Comparison of ENCODE assay signal across 13 cellular contexts in genomic region chr11:62548545-62549335, GRCh38. TPM values are rescaled to one million over a fixed set of nuclear protein-coding genes. Genes with fewer than 3 reads are reported as not detected.
DNase-seq lines count a peak whose midpoint lies in the region; ATAC-seq, FAIRE-seq and TF ChIP-seq lines count a peak whose summit lies in the region.
"Had no signal": no experiment of that assay in that cellular context is flagged by ENCODE, and none has a peak within 500 bp of the region (broad histone marks: within the 10 kb centered on the region; RNA-seq: fewer than 3 reads in every experiment).

No MANE protein-coding gene starts in this region.

- no peak overlapping the region for H2AFZ ChIP-seq in H1 (ENCODE audit: low read length)

- no peak overlapping the region for H2BK120ac ChIP-seq in H1 (replicated peaks; ENCODE audit: low read depth, low read length)

- H3K4me1 ChIP-seq in H1 (replicated peaks in 1 of 4; ENCODE audit: control insufficient read depth in 3 of 4, insufficient read depth in 4 of 4, low read length in 3 of 4), result peaks cover 14 to 42% (median 26%) of the 10 kb centered on the region in 4 experiments
- peaks cover 39 to 46% of the 10 kb centered on the region in 2 donors for H3K4me1 ChIP-seq in naive thymus-derived CD4-positive, alpha-beta T cell (ENCODE audit: control insufficient read depth in 2 of 2, insufficient read depth in 2 of 2, low read length in 2 of 2)
- peaks cover 66 to 82% (median 75%) of the 10 kb centered on the region in 4 donors for H3K4me1 ChIP-seq in upper lobe of left lung

- H3K9ac ChIP-seq in H1 (replicated peaks in 1 of 4; ENCODE audit: extremely low read depth in 1 of 4, low read depth in 3 of 4, low read length in 3 of 4), result no peak overlapping the region

- no peak for TF ChIP-seq CTCF in H1 (IDR thresholded peaks at IDR 0.05; ENCODE audit: control extremely low read depth in 1 of 3, insufficient read depth in 1 of 3, low read depth in 1 of 3, low read length in 3 of 3)
- no peak for TF ChIP-seq CTCF in upper lobe of left lung (IDR thresholded peaks at IDR 0.05)

- peaks cover 17% of the 10 kb centered on the region for H3K27me3 Mint-ChIP-seq in T-helper 1 cell treated with Interleukin-12 subunit alpha and Interleukin-12 subunit beta and Interleukin-4 antibody, amounts not matched to agents 30 μg/mL and 1 μg/mL, for 36 hours (ENCODE audit: low read depth)
- H3K27me3 Mint-ChIP-seq in naive thymus-derived CD4-positive, alpha-beta T cell, result peaks cover 0 to 15% (median 0%) of the 10 kb centered on the region in 5 donors

- H3K36me3 ChIP-seq in H1 (ENCODE audit: control insufficient read depth in 2 of 4, insufficient read depth in 4 of 4, low read length in 3 of 4), result no peaks in the 10 kb centered on the region
- peaks cover 0 to 9% (median 0%) of the 10 kb centered on the region in 3 experiments for H3K36me3 ChIP-seq in naive thymus-derived CD4-positive, alpha-beta T cell (ENCODE audit: control insufficient read depth in 2 of 3, insufficient read depth in 3 of 3, low read length in 3 of 3)
- no peaks in the 10 kb centered on the region for H3K36me3 ChIP-seq in upper lobe of left lung
- H3K36me3 ChIP-seq: WERI-Rb-1 had no signal

- H3K9me3 ChIP-seq in H1 (ENCODE audit: insufficient read depth in 2 of 2, low read depth in 1 of 2, low read length in 1 of 2) (no peaks in the 10 kb centered on the region), upper lobe of left lung (no peaks in the 10 kb centered on the region)
- no peaks in the 10 kb centered on the region for H3K9me3 ChIP-seq in naive thymus-derived CD4-positive, alpha-beta T cell (ENCODE audit: control insufficient read depth in 2 of 3, low read length in 3 of 3)

- TF ChIP-seq EP300 in H1 (IDR thresholded peaks at IDR 0.05; ENCODE audit: borderline replicate concordance in 1 of 2, low read depth in 2 of 2, low read length in 2 of 2), result no peak
- no peak for TF ChIP-seq EP300 in upper lobe of left lung (IDR thresholded peaks at IDR 0.05)

- no peak for FAIRE-seq in H1 (lab: Jason Lieb, UNC)
- FAIRE-seq: A204.1 had no signal

- no peak overlapping the region for H3K4ac ChIP-seq in H1 (replicated peaks; ENCODE audit: insufficient read length, low read depth, low read length)

- no peak overlapping the region for H4K5ac ChIP-seq in H1 (ENCODE audit: insufficient read length, low read depth, low read length)

- DNase-seq in T-helper 1 cell (no peak), H1 (ENCODE audit: low read depth in 1 of 2, low spot score in 2 of 2) (no peak), upper lobe of left lung (peak in 1 of 2 donors; percentile 66), germinal center (ENCODE audit: low spot score) (no peak)
- no peak for DNase-seq in naive thymus-derived CD4-positive, alpha-beta T cell
- DNase-seq: activated gamma-delta T cell treated with Interleukin-2 at 50 U/mL for 16 hours, GF-D8, NCI-H1436 treated with DMSO at 0.1 percent for 48 hours, WERI-Rb-1 had no signal

- H3K14ac ChIP-seq in H1 (ENCODE audit: insufficient read length), result no peak overlapping the region

- no peak for ATAC-seq in naive thymus-derived CD4-positive, alpha-beta T cell
- ATAC-seq in upper lobe of left lung (ENCODE audit: low FRiP score in 2 of 2) (no peak), GM18907 (IDR thresholded peaks at IDR 0.05; ENCODE audit: unreplicated experiment) (no peak), esophagus mucosa (no peak)

- H3K36me3 Mint-ChIP-seq in T-helper 1 cell treated with Interleukin-12 subunit alpha and Interleukin-12 subunit beta and Interleukin-4 antibody, amounts not matched to agents 30 μg/mL and 1 μg/mL, for 36 hours (ENCODE audit: low read depth), result peaks cover 11% of the 10 kb centered on the region
- H3K36me3 Mint-ChIP-seq in naive thymus-derived CD4-positive, alpha-beta T cell, result peaks cover 0 to 5% (median 0%) of the 10 kb centered on the region in 5 donors

- 85% methylated on average over 17 of the region's 17 CpGs; no CpG with 5 or more reads in 1 of the 2 experiments for WGBS in H1 (ENCODE audit: extremely low coverage in 1 of 2, insufficient coverage in 1 of 2, insufficient read length in 1 of 2, insufficient replicate concordance in 2 of 2, low coverage in 1 of 2, low lambda C conversion rate in 2 of 2, missing lambda C conversion rate in 1 of 2), 2 experiments
- WGBS in upper lobe of left lung, 2 donors, result 66 to 67% methylated on average over 17 of the region's 17 CpGs

- peaks cover 2 to 9% of the 10 kb centered on the region in 2 experiments for H4K20me1 ChIP-seq in H1 (replicated peaks in 1 of 2; ENCODE audit: control insufficient read depth in 1 of 2, insufficient read depth in 2 of 2, low read length in 2 of 2)

- H3K9me3 Mint-ChIP-seq in T-helper 1 cell treated with Interleukin-12 subunit alpha and Interleukin-12 subunit beta and Interleukin-4 antibody, amounts not matched to agents 30 μg/mL and 1 μg/mL, for 36 hours, result no peaks in the 10 kb centered on the region
- H3K9me3 Mint-ChIP-seq in naive thymus-derived CD4-positive, alpha-beta T cell, result peaks cover 0 to 5% (median 0%) of the 10 kb centered on the region in 11 donors

- H3K56ac ChIP-seq in H1 (replicated peaks; ENCODE audit: insufficient read length, low read depth, low read length), result no peak overlapping the region

- H3K27me3 ChIP-seq in H1 (replicated peaks in 1 of 4; ENCODE audit: control insufficient read depth in 3 of 4, extremely low read depth in 1 of 4, insufficient read depth in 3 of 4, low read length in 3 of 4) (peaks cover 27 to 56% (median 51%) of the 10 kb centered on the region in 4 experiments), upper lobe of left lung (peaks cover 0 to 4% (median 0%) of the 10 kb centered on the region in 4 donors)
- no peaks in the 10 kb centered on the region for H3K27me3 ChIP-seq in naive thymus-derived CD4-positive, alpha-beta T cell (ENCODE audit: control insufficient read depth in 2 of 2, insufficient read depth in 2 of 2, low read length in 2 of 2)

- peak overlapping the region; percentile 37 for H3K4me3 Mint-ChIP-seq in T-helper 1 cell treated with Interleukin-12 subunit alpha and Interleukin-12 subunit beta and Interleukin-4 antibody, amounts not matched to agents 30 μg/mL and 1 μg/mL, for 36 hours
- peak overlapping the region in 3 of 10 donors; percentile 63 to 97 (median 91) for H3K4me3 Mint-ChIP-seq in naive thymus-derived CD4-positive, alpha-beta T cell

- H3K23ac ChIP-seq in H1 (ENCODE audit: insufficient read length), result no peak overlapping the region

- 0 out of 2 replicates have a peak, but pooled peaks cover 3% of the 10 kb centered on the region for H3K79me1 ChIP-seq in H1 (ENCODE audit: low read depth, low read length)

- POLR2A ChIA-PET in H1 (lab: Charles Lee; ENCODE audit: partially characterized antibody), result interaction anchor here (1.5 to 20.3 kb wide), 3 partner anchors 20 to 53 kb away, joined by 3 to 336 read pairs (median 5); partner anchors contain the start of genes EEF1G and MTA2
- POLR2A ChIA-PET in naive thymus-derived CD4-positive, alpha-beta T cell (lab: Charles Lee), result interaction anchor here (0.6 to 1.5 kb wide), 3 partner anchors 10 to 148 kb away, joined by 3 read pairs; no protein-coding TSS in a partner anchor

- TF ChIP-seq RAD21 in H1 (IDR thresholded peaks at IDR 0.05 in 1 of 2, conservative IDR thresholded peaks at IDR 0.05 in 1 of 2; ENCODE audit: low read depth in 2 of 2, low read length in 2 of 2), result no peak

- no peak overlapping the region for H2BK20ac ChIP-seq in H1 (ENCODE audit: low read length)

- H3K27ac ChIP-seq in H1 (ENCODE audit: low read depth, low read length) (no peak overlapping the region), upper lobe of left lung (peak overlapping the region; percentile 40 to 99 (median 98))
- no peak overlapping the region for H3K27ac ChIP-seq in naive thymus-derived CD4-positive, alpha-beta T cell (ENCODE audit: low read depth, low read length)
- H3K27ac ChIP-seq: WERI-Rb-1 had no signal

- no peaks in the 10 kb centered on the region for H3K79me2 ChIP-seq in H1 (ENCODE audit: control insufficient read depth in 1 of 2, insufficient read depth in 2 of 2, low read length in 2 of 2)

- no peak overlapping the region for H2BK5ac ChIP-seq in H1 (ENCODE audit: low read depth, low read length)

- H3K23me2 ChIP-seq in H1 (ENCODE audit: low read depth, low read length), result peaks cover 26% of the 10 kb centered on the region

- H3K4me3 ChIP-seq in H1 (ENCODE audit: extremely low read depth in 1 of 4, insufficient read depth in 2 of 4, low read depth in 3 of 4, low read length in 4 of 4) (no peak overlapping the region), upper lobe of left lung (no peak overlapping the region)
- no peak overlapping the region for H3K4me3 ChIP-seq in naive thymus-derived CD4-positive, alpha-beta T cell (ENCODE audit: low read length)

- CTCF ChIA-PET in H1 (lab: Charles Lee; ENCODE audit: partially characterized antibody), result interaction anchor here (0.7 to 5.6 kb wide), 10 partner anchors 10 to 209 kb away, joined by 3 to 35 read pairs (median 5); no protein-coding TSS in a partner anchor
- CTCF ChIA-PET in naive thymus-derived CD4-positive, alpha-beta T cell (lab: Charles Lee), result interaction anchor here (0.7 to 2.8 kb wide), 3 partner anchors 11 to 14 kb away, joined by 3 to 12 read pairs (median 11); no protein-coding TSS in a partner anchor

- intact Hi-C loops in naive thymus-derived CD4-positive, alpha-beta T cell (cut with micrococcal nuclease), result loop anchor here in 1 of 2 donors (5.0 kb wide), 1 partner anchor 581 kb away; the partner anchor contains the start of gene FTH1

- no peak overlapping the region for H4K91ac ChIP-seq in H1 (replicated peaks; ENCODE audit: insufficient read length, low read length)

- no peak overlapping the region; the same call in 1 of the 2 replicates for H2BK12ac ChIP-seq in H1 (ENCODE audit: low read depth, low read length)

- H3K27ac Mint-ChIP-seq in T-helper 1 cell treated with Interleukin-12 subunit alpha and Interleukin-12 subunit beta and Interleukin-4 antibody, amounts not matched to agents 30 μg/mL and 1 μg/mL, for 36 hours, result peak overlapping the region; percentile 41
- H3K27ac Mint-ChIP-seq in naive thymus-derived CD4-positive, alpha-beta T cell, result peak overlapping the region; percentile 14 to 98 (median 84)

- H2AK5ac ChIP-seq in H1 (ENCODE audit: low read depth, low read length), result 0 out of 2 replicates have a peak overlapping the region, but pooled peaks have one; percentile 10

- peaks cover 50% of the 10 kb centered on the region for H3K4me1 Mint-ChIP-seq in T-helper 1 cell treated with Interleukin-12 subunit alpha and Interleukin-12 subunit beta and Interleukin-4 antibody, amounts not matched to agents 30 μg/mL and 1 μg/mL, for 36 hours (ENCODE audit: low read depth)
- H3K4me1 Mint-ChIP-seq in naive thymus-derived CD4-positive, alpha-beta T cell, result peaks cover 39 to 78% (median 69%) of the 10 kb centered on the region in 7 donors

- no peak for TF ChIP-seq POLR2A in H1 (IDR thresholded peaks at IDR 0.05; ENCODE audit: control extremely low read depth in 1 of 2, low read depth in 2 of 2, low read length in 2 of 2)
- no peak for TF ChIP-seq POLR2A in upper lobe of left lung (IDR thresholded peaks at IDR 0.05)

- no peak overlapping the region for H4K8ac ChIP-seq in H1 (ENCODE audit: extremely low read depth, insufficient read depth, low read length)

- no peak overlapping the region for H3K18ac ChIP-seq in H1 (ENCODE audit: extremely low read depth, low read length)

- H3K4me2 ChIP-seq in H1 (ENCODE audit: insufficient read depth in 1 of 2, low read depth in 2 of 2, low read length in 2 of 2), result no peak overlapping the region; a peak in 1 of 4 replicates

- H2BK15ac ChIP-seq in H1 (ENCODE audit: low read length), result no peak overlapping the region

RNA-seq across cellular contexts. Expression of gene AHNAK, which starts 2.1 kb away (rescaled TPM):
- total RNA-seq in H1 (2021; fragmentation: NEBNext Ultra II Directional; extraction: Animal tissue kit (Norgen Biotek cat#: 25700)), result 5.8 and 6.7 TPM in 2 replicates
- 2.0 and 2.5 TPM in 2 replicates for polyA plus RNA-seq in H1 (2011; rRNA removed)
- polyA plus RNA-seq in H1 (2011; cell fraction: cytosol; rRNA removed), result 3.1 TPM
- polyA plus RNA-seq in H1 (2011; cell fraction: nucleus; rRNA removed), result 17.1 TPM
- polyA plus RNA-seq in H1 (2012, experiment 1 of 2), result 5.2 to 6.9 TPM (median 5.5 TPM) in 4 replicates
- polyA plus RNA-seq in H1 (2012, experiment 2 of 2), result 0.70 TPM
- 1.4 TPM for polyA plus RNA-seq in H1 (2013, experiment 1 of 2)
- 1.0 TPM for polyA plus RNA-seq in H1 (2013, experiment 2 of 2)
- polyA minus RNA-seq in H1 (2011; rRNA and poly(A)+ RNA removed), result 10.9 and 19.0 TPM in 2 replicates
- polyA minus RNA-seq in H1 (2011; cell fraction: cytosol; rRNA and poly(A)+ RNA removed), result 7.9 TPM
- polyA minus RNA-seq in H1 (2011; cell fraction: nucleus; rRNA and poly(A)+ RNA removed), result 13.0 TPM
- 100 to 1,000 TPM; 174 to 622 (median 243) TPM for total RNA-seq in naive thymus-derived CD4-positive, alpha-beta T cell
- 1 to 10 TPM; 6.7 to 7.7 TPM for polyA plus RNA-seq in naive thymus-derived CD4-positive, alpha-beta T cell
- total RNA-seq in upper lobe of left lung (1,000 to 10,000 TPM in 2 of 6 donors, 100 to 1,000 TPM in 4; 583 to 1,153 (median 829) TPM), esophagus mucosa (931 TPM)

RNA-seq across cellular contexts. Expression of gene EEF1G, which starts 25.0 kb away (rescaled TPM):
- 1,622 and 1,627 TPM in 2 replicates for total RNA-seq in H1 (2021; fragmentation: NEBNext Ultra II Directional; extraction: Animal tissue kit (Norgen Biotek cat#: 25700))
- polyA plus RNA-seq in H1 (2011; rRNA removed), result 1,996 and 2,000 TPM in 2 replicates
- 2,637 TPM for polyA plus RNA-seq in H1 (2011; cell fraction: cytosol; rRNA removed)
- polyA plus RNA-seq in H1 (2011; cell fraction: nucleus; rRNA removed), result 1,888 TPM
- polyA plus RNA-seq in H1 (2012, experiment 1 of 2), result 1,872 to 2,382 TPM (median 2,305 TPM) in 4 replicates
- 2,227 TPM for polyA plus RNA-seq in H1 (2012, experiment 2 of 2)
- 1,219 TPM for polyA plus RNA-seq in H1 (2013, experiment 1 of 2)
- polyA plus RNA-seq in H1 (2013, experiment 2 of 2), result 1,170 TPM
- polyA minus RNA-seq in H1 (2011; rRNA and poly(A)+ RNA removed), result 1,372 and 1,843 TPM in 2 replicates
- 1,032 TPM for polyA minus RNA-seq in H1 (2011; cell fraction: cytosol; rRNA and poly(A)+ RNA removed)
- polyA minus RNA-seq in H1 (2011; cell fraction: nucleus; rRNA and poly(A)+ RNA removed), result 466 TPM
- 1,000 to 10,000 TPM; 1,186 to 2,550 (median 2,338) TPM for total RNA-seq in naive thymus-derived CD4-positive, alpha-beta T cell
- polyA plus RNA-seq in naive thymus-derived CD4-positive, alpha-beta T cell, result 1,000 to 10,000 TPM; 2,027 to 2,354 TPM
- total RNA-seq in upper lobe of left lung (100 to 1,000 TPM; 557 to 997 (median 889) TPM), esophagus mucosa (1,515 TPM)

RNA-seq across cellular contexts. Expression of gene TUT1, which starts 42.6 kb away (rescaled TPM):
- total RNA-seq in H1 (2021; fragmentation: NEBNext Ultra II Directional; extraction: Animal tissue kit (Norgen Biotek cat#: 25700)), result 24.6 and 31.5 TPM in 2 replicates
- polyA plus RNA-seq in H1 (2011; rRNA removed), result 17.8 and 26.2 TPM in 2 replicates
- polyA plus RNA-seq in H1 (2011; cell fraction: cytosol; rRNA removed), result 24.2 TPM
- polyA plus RNA-seq in H1 (2011; cell fraction: nucleus; rRNA removed), result 41.6 TPM
- 20.8 to 24.7 TPM (median 23.1 TPM) in 4 replicates for polyA plus RNA-seq in H1 (2012, experiment 1 of 2)
- polyA plus RNA-seq in H1 (2012, experiment 2 of 2), result 20.4 TPM
- polyA plus RNA-seq in H1 (2013, experiment 1 of 2), result 15.5 TPM
- 13.2 TPM for polyA plus RNA-seq in H1 (2013, experiment 2 of 2)
- 10.0 and 16.4 TPM in 2 replicates for polyA minus RNA-seq in H1 (2011; rRNA and poly(A)+ RNA removed)
- polyA minus RNA-seq in H1 (2011; cell fraction: cytosol; rRNA and poly(A)+ RNA removed), result 7.1 TPM
- 8.6 TPM for polyA minus RNA-seq in H1 (2011; cell fraction: nucleus; rRNA and poly(A)+ RNA removed)
- total RNA-seq in naive thymus-derived CD4-positive, alpha-beta T cell, result 10 to 100 TPM; 34.5 to 54.6 (median 37.4) TPM
- polyA plus RNA-seq in naive thymus-derived CD4-positive, alpha-beta T cell, result 10 to 100 TPM; 20.2 to 25.4 TPM
- 10 to 100 TPM in 3 of 6 donors, 1 to 10 TPM in 3; 5.3 to 25.4 (median 11.7) TPM for total RNA-seq in upper lobe of left lung
- total RNA-seq in esophagus mucosa, result 9.3 TPM

RNA-seq across cellular contexts. Expression of gene MTA2, which starts 52.9 kb away (rescaled TPM):
- 114 and 117 TPM in 2 replicates for total RNA-seq in H1 (2021; fragmentation: NEBNext Ultra II Directional; extraction: Animal tissue kit (Norgen Biotek cat#: 25700))
- 25.7 and 32.2 TPM in 2 replicates for polyA plus RNA-seq in H1 (2011; rRNA removed)
- polyA plus RNA-seq in H1 (2011; cell fraction: cytosol; rRNA removed), result 35.3 TPM
- 66.3 TPM for polyA plus RNA-seq in H1 (2011; cell fraction: nucleus; rRNA removed)
- polyA plus RNA-seq in H1 (2012, experiment 1 of 2), result 98.7 to 112 TPM (median 111 TPM) in 4 replicates
- polyA plus RNA-seq in H1 (2012, experiment 2 of 2), result 79.2 TPM
- polyA plus RNA-seq in H1 (2013, experiment 1 of 2), result 45.4 TPM
- 44.6 TPM for polyA plus RNA-seq in H1 (2013, experiment 2 of 2)
- 69.4 and 71.5 TPM in 2 replicates for polyA minus RNA-seq in H1 (2011; rRNA and poly(A)+ RNA removed)
- 41.7 TPM for polyA minus RNA-seq in H1 (2011; cell fraction: cytosol; rRNA and poly(A)+ RNA removed)
- 48.7 TPM for polyA minus RNA-seq in H1 (2011; cell fraction: nucleus; rRNA and poly(A)+ RNA removed)
- 100 to 1,000 TPM; 134 to 238 (median 199) TPM for total RNA-seq in naive thymus-derived CD4-positive, alpha-beta T cell
- polyA plus RNA-seq in naive thymus-derived CD4-positive, alpha-beta T cell, result 10 to 100 TPM; 25.6 to 46.4 TPM
- total RNA-seq in upper lobe of left lung (10 to 100 TPM; 57.6 to 88.0 (median 69.8) TPM), esophagus mucosa (88.4 TPM)

Comparison
In these comparisons a context has a peak if more than half of its experiments do, and no peak if none do; other contexts are left out.
1. H3K27ac ChIP-seq: peak in upper lobe of left lung (4 of 4); none in H1 (single experiment) and naive thymus-derived CD4-positive, alpha-beta T cell (single experiment).
2. RNA of gene AHNAK, which starts 2.1 kb away (total RNA-seq): 931 TPM in esophagus mucosa (single experiment), 583 to 1,153 TPM in upper lobe of left lung and 174 to 622 TPM in naive thymus-derived CD4-positive, alpha-beta T cell; 5.8 to 6.7 TPM in H1; every median in the first group is over 10 times any median in the second.